2 cellular contexts compared by ENCODE assay signal in the genomic region with DNA sequence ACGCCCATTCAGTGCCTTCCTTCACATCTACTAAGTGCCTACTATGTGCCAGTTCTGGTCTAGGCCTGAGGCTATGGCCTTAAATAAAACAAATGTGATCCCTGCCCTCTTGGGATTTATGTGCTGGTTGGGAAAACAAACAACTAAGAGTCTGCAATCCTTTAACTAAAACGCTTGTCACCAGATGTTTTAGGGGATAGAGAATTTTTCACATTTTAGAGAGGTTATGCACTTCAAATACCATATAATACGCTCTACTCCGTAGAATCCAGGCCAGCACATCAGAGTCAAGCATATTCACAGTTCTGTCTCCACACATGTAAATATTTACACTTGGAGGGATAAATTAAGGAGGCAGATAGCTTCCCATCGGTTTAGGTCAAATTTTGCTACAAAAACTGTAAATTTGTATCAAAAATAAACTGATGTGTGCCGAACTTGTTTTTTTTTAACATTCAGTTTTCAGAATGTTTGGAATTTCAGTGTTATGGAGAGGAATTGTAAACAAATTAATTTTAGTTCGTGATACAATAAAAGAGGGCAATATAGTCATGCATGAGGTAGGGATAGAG.
A peak's percentile ranks its signal among the peaks of the same experiment; 100 is the strongest.
TF ChIP-seq lines count a peak whose summit lies in the region.

No MANE protein-coding gene starts in this region.

TF ChIP-seq in liver, 16 proteins besides CTCF, POLR2A, EP300 and RAD21:
- TF ChIP-seq GABPA (IDR thresholded peaks at IDR 0.05 in 1 of 2, conservative IDR thresholded peaks at IDR 0.05 in 1 of 2) (no peak), HNF4A (conservative IDR thresholded peaks at IDR 0.05) (no peak), RXRA (IDR thresholded peaks at IDR 0.05) (peak in 1 of 2 donors; percentile 28), SP1 (IDR thresholded peaks at IDR 0.05) (no peak), YY1 (IDR thresholded peaks at IDR 0.05) (no peak), NR2F2 (IDR thresholded peaks at IDR 0.05) (peak; percentile 82)

TF ChIP-seq in HepG2, 621 proteins besides CTCF, POLR2A, EP300 and RAD21:
- TF ChIP-seq MEIS2 (CRISPR knock-in tag; IDR thresholded peaks at IDR 0.05) (no peak), ZMAT5 (CRISPR knock-in tag; IDR thresholded peaks at IDR 0.05; ENCODE audit: borderline replicate concordance, low read depth) (no peak), THAP11 (CRISPR knock-in tag; IDR thresholded peaks at IDR 0.05) (no peak), TARDBP (CRISPR knock-in tag; IDR thresholded peaks at IDR 0.05) (no peak), ETV5 (CRISPR knock-in tag; IDR thresholded peaks at IDR 0.05; ENCODE audit: borderline replicate concordance) (no peak), ZNF567 (CRISPR knock-in tag; IDR thresholded peaks at IDR 0.05; ENCODE audit: borderline replicate concordance) (no peak), ERF (CRISPR knock-in tag; IDR thresholded peaks at IDR 0.05) (no peak), RBM39 (IDR thresholded peaks at IDR 0.05; ENCODE audit: low read depth, low read length, poor library complexity, severe bottlenecking) (no peak), ETV6 (CRISPR knock-in tag; conservative IDR thresholded peaks at IDR 0.05) (no peak), RCOR2 (CRISPR knock-in tag; IDR thresholded peaks at IDR 0.05) (no peak), RELA (CRISPR knock-in tag; IDR thresholded peaks at IDR 0.05) (no peak), RFX5 (IDR thresholded peaks at IDR 0.05; ENCODE audit: low read depth, low read length) (no peak), TERF1 (CRISPR knock-in tag; IDR thresholded peaks at IDR 0.05) (no peak)
- TF ChIP-seq, protein P1, sequence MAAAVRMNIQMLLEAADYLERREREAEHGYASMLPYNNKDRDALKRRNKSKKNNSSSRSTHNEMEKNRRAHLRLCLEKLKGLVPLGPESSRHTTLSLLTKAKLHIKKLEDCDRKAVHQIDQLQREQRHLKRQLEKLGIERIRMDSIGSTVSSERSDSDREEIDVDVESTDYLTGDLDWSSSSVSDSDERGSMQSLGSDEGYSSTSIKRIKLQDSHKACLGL (CRISPR knock-in tag; IDR thresholded peaks at IDR 0.05): no peak
- TF ChIP-seq, protein P2, sequence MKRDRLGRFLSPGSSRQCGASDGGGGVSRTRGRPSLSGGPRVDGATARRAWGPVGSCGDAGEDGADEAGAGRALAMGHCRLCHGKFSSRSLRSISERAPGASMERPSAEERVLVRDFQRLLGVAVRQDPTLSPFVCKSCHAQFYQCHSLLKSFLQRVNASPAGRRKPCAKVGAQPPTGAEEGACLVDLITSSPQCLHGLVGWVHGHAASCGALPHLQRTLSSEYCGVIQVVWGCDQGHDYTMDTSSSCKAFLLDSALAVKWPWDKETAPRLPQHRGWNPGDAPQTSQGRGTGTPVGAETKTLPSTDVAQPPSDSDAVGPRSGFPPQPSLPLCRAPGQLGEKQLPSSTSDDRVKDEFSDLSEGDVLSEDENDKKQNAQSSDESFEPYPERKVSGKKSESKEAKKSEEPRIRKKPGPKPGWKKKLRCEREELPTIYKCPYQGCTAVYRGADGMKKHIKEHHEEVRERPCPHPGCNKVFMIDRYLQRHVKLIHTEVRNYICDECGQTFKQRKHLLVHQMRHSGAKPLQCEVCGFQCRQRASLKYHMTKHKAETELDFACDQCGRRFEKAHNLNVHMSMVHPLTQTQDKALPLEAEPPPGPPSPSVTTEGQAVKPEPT (CRISPR knock-in tag; IDR thresholded peaks at IDR 0.05; ENCODE audit: low read depth): no peak
TF ChIP-seq in HepG2: peak in this region for 0.
